ENCODE assay signal across 11 cellular contexts in the genomic region with DNA sequence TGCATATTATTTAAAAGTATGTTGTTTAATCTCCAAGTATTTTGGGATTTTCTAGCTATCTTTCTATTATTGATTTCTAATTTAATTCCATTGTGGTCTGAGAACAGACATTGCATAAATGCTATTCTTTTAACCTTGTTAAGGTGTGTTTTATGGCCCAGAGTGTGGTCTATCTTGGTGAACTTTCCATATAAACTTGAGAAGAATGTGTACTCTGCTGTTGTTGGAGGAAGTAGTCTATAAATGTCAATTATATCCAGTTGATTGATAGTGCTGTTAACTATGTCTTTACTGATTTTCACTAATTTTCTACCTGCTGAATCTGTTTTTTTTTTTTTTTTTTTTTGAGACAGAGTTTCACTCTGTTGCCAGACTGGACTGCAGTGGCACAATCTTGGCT.
"Had no signal": no experiment of that assay in that cellular context is flagged by ENCODE, and none has a peak within 500 bp of the region (broad histone marks: within the 10 kb centered on the region; RNA-seq: fewer than 3 reads in every experiment).

No MANE protein-coding gene starts in this region.

- DNase-seq: GM23248, GOT3, H7, H9, HCEC 1CT, HFFc6 had no signal

- H3K36me3 ChIP-seq: HAP-1 had no signal

- H3K4me1 ChIP-seq: HAP-1 had no signal

- FAIRE-seq: H1, H54 had no signal

- H3K9me3 ChIP-seq: HAP-1 had no signal

- H3K4me3 ChIP-seq: GM23248, GM23338, HAP-1 had no signal

- H3K27ac ChIP-seq: GM23248 had no signal

- ATAC-seq: GM23338, HCT116 had no signal
